In genomic region chr14:69481815-69482568, GRCh38 we compare ENCODE assay signal across 8 cellular contexts. TPM values are rescaled to one million over a fixed set of nuclear protein-coding genes. Genes with fewer than 3 reads are reported as not detected.
DNase-seq lines count a peak whose midpoint lies in the region; ATAC-seq and TF ChIP-seq lines count a peak whose summit lies in the region.
"Had no signal": no experiment of that assay in that cellular context is flagged by ENCODE, and none has a peak within 500 bp of the region (broad histone marks: within the 10 kb centered on the region; RNA-seq: fewer than 3 reads in every experiment).

No MANE protein-coding gene starts in this region.

- H3K18ac ChIP-seq in IMR-90 (ENCODE audit: low read depth, low read length), result no peak overlapping the region

- H3K27me3 ChIP-seq in IMR-90 (ENCODE audit: control insufficient read depth, insufficient read depth, low read length), result peaks cover 71% of the 10 kb centered on the region

- no peaks in the 10 kb centered on the region for H3K79me1 ChIP-seq in IMR-90 (ENCODE audit: low read depth in 1 of 2, low read length in 2 of 2)

- TF ChIP-seq POLR2A in IMR-90 (IDR thresholded peaks at IDR 0.05; ENCODE audit: low read depth, low read length), result no peak

- no peak overlapping the region for H2BK20ac ChIP-seq in IMR-90 (ENCODE audit: low read depth, low read length)

- no peak overlapping the region for H3K4me2 ChIP-seq in IMR-90 (ENCODE audit: low read depth, low read length)

- no TSS peak for BruUV-seq in IMR-90 (replicated peaks; lab: Mats Ljungman, UMichigan)

- H3K9me1 ChIP-seq in IMR-90 (ENCODE audit: insufficient read depth, low read length), result no peaks in the 10 kb centered on the region

- H3K4me1 ChIP-seq in IMR-90 (ENCODE audit: control insufficient read depth, insufficient read depth, low read length), result peaks cover 3% of the 10 kb centered on the region; the same call in 1 of the 2 replicates

- TF ChIP-seq CTCF in IMR-90 (conservative IDR thresholded peaks at IDR 0.05; ENCODE audit: low read depth, low read length), result no peak

- dilution Hi-C loops in IMR-90 (cut with HindIII; ENCODE audit: low sequenced_read_pairs, unreplicated experiment), result no loop called here

- peak overlapping the region in 1 of 8 donors; percentile 69 for H3K4me3 Mint-ChIP-seq in naive B cell

- no peak overlapping the region for H4K5ac ChIP-seq in IMR-90 (ENCODE audit: low read depth, low read length)

- peaks cover 2% of the 10 kb centered on the region; the same call in 1 of the 2 replicates for H3K9me3 ChIP-seq in IMR-90 (ENCODE audit: control insufficient read depth, insufficient read depth, low read length)

- in situ Hi-C loops in IMR-90 (cut with MboI; ENCODE audit: low sequenced_read_pairs), result no loop called here

- no peak overlapping the region for H3K27ac ChIP-seq in IMR-90 (ENCODE audit: insufficient read depth, low read length)

- peak overlapping the region; percentile 51 for H2AFZ ChIP-seq in IMR-90 (replicated peaks; ENCODE audit: low read length, poor library complexity)

- no peak overlapping the region for H2BK120ac ChIP-seq in IMR-90 (ENCODE audit: low read depth, low read length)

- intact Hi-C loops in IMR-90 (cut with micrococcal nuclease), result no loop called here

- DNase-seq in IMR-90 (no peak), naive B cell (no peak), NCI-H345 treated with DMSO at 0.1 percent for 48 hours (lab: John Stamatoyannopoulos, UW; ENCODE audit: unreplicated experiment) (no peak), occipital lobe (lab: John Stamatoyannopoulos, UW) (no peak), putamen (ENCODE audit: low spot score) (no peak)
- DNase-seq: stimulated activated CD4-positive, alpha-beta T cell treated with anti-CD3 and anti-CD28 coated beads, Interleukin-2, amount 100 ng/mL, for 24 hours had no signal

- H3K14ac ChIP-seq in IMR-90 (replicated peaks; ENCODE audit: low read depth, low read length), result no peak overlapping the region

- H2AK9ac ChIP-seq in IMR-90 (replicated peaks; ENCODE audit: low read depth, low read length, poor library complexity), result no peak overlapping the region

- H3K4me1 Mint-ChIP-seq in naive B cell, result peaks cover 7 to 22% (median 18%) of the 10 kb centered on the region in 3 donors

- H3K36me3 Mint-ChIP-seq in naive B cell, result no peaks in the 10 kb centered on the region

- H3K27ac Mint-ChIP-seq in naive B cell, result no peak overlapping the region

- H2AK5ac ChIP-seq in IMR-90 (ENCODE audit: low read depth, low read length), result no peak overlapping the region

- H3K4me3 ChIP-seq in IMR-90 (ENCODE audit: insufficient read depth, low read depth, low read length), result no peak overlapping the region

- no CpG with 5 or more reads among the region's 5 CpGs for WGBS in IMR-90 (ENCODE audit: extremely low coverage in 2 of 2, insufficient read length in 1 of 2), 2 experiments

- H3K23ac ChIP-seq in IMR-90 (ENCODE audit: low read depth, low read length), result no peak overlapping the region

- no peak overlapping the region for H2BK15ac ChIP-seq in IMR-90 (ENCODE audit: low read depth, low read length)

- peaks cover 50 to 73% (median 63%) of the 10 kb centered on the region in 3 donors for H3K27me3 Mint-ChIP-seq in naive B cell

- H3K9ac ChIP-seq in IMR-90 (ENCODE audit: low read depth, low read length), result no peak overlapping the region

- no peak overlapping the region for H3K4ac ChIP-seq in IMR-90 (ENCODE audit: low read depth, low read length)

- no peaks in the 10 kb centered on the region for H3K36me3 ChIP-seq in IMR-90 (ENCODE audit: control insufficient read depth, insufficient read depth, low read length)

- H4K8ac ChIP-seq in IMR-90 (ENCODE audit: low read depth in 2 of 2, low read length in 2 of 2), result no peak overlapping the region

- H3K56ac ChIP-seq in IMR-90 (ENCODE audit: extremely low read depth, insufficient read depth, low read length), result no peak overlapping the region

- H2BK5ac ChIP-seq in IMR-90 (ENCODE audit: low read depth, low read length, poor library complexity, severe bottlenecking), result no peak overlapping the region

- ATAC-seq in GM19023 (IDR thresholded peaks at IDR 0.05; ENCODE audit: unreplicated experiment) (peak; percentile 91), HG02610 (IDR thresholded peaks at IDR 0.05; ENCODE audit: unreplicated experiment) (peak; percentile 92), IMR-90 (ENCODE audit: low read depth) (no peak), naive B cell (ENCODE audit: low read depth in 2 of 2) (peak; percentile 54 to 71)

- H4K20me1 ChIP-seq in IMR-90 (ENCODE audit: insufficient read depth, low read length), result no peaks in the 10 kb centered on the region

- TF ChIP-seq RAD21 in IMR-90 (IDR thresholded peaks at IDR 0.05; ENCODE audit: low read length), result no peak

- POLR2A ChIA-PET in IMR-90 (lab: Charles Lee; ENCODE audit: unreplicated experiment), result no interaction called here

- CTCF ChIA-PET in IMR-90 (lab: Yijun Ruan, JAX), result no interaction called here

- no peak overlapping the region for H4K91ac ChIP-seq in IMR-90 (ENCODE audit: insufficient read depth, low read depth, low read length)

- peaks cover 0 to 2% (median 0%) of the 10 kb centered on the region in 7 donors for H3K9me3 Mint-ChIP-seq in naive B cell

TF ChIP-seq in IMR-90, 13 proteins besides CTCF, POLR2A, EP300 and RAD21:
- TF ChIP-seq MXI1 (IDR thresholded peaks at IDR 0.05; ENCODE audit: borderline replicate concordance, low read depth, low read length) (no peak), SMC3 (IDR thresholded peaks at IDR 0.05; ENCODE audit: low read depth, low read length) (no peak), MAFK (IDR thresholded peaks at IDR 0.05; ENCODE audit: low read depth, low read length) (peak; percentile 86), FOS (IDR thresholded peaks at IDR 0.05; ENCODE audit: low read depth, low read length) (no peak)

RNA-seq across cellular contexts. Expression of gene PLEKHD1, which starts 2.5 kb away (rescaled TPM):
- total RNA-seq in IMR-90 (2012; rRNA removed) (under 0.01 TPM in 1 of 2 replicates, not detected in the other), occipital lobe (0.16 TPM)
- polyA plus RNA-seq in IMR-90 (2012; rRNA removed) (not detected in 2 replicates), naive B cell (ENCODE audit: low read depth in 6 of 6) (under 1 TPM in 2 of 6 donors, not detected in 4; 0.07 to 0.11 TPM)
- not detected in 2 replicates for polyA plus RNA-seq in IMR-90 (2012; cell fraction: cytosol; rRNA removed)
- 0.05 TPM in 2 replicates for polyA plus RNA-seq in IMR-90 (2012; cell fraction: nucleus; rRNA removed; ENCODE audit: low replicate concordance)
